25 cellular contexts compared by ENCODE assay signal in the genomic region with DNA sequence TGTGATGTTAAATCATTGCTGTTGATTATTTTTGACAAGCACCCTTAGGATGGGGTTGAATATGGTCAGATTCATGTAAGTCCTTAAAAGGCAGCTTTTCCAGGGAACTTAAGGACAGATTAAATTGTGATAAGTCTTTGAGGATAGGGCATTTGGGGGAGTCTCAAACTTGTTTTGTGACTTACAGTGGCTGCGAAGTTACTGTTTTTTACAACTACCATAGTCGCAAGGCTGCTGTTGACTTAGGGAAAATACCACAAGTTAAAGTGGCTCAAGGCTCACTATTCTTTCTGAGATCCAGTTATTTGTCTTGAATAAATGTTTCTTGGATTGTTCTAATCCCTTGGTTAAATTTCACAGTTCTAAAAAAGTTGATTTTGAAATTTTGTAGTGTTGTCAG. TPM values are rescaled to one million over a fixed set of nuclear protein-coding genes. Genes with fewer than 3 reads are reported as not detected.
A peak's percentile ranks its signal among the peaks of the same experiment; 100 is the strongest.
DNase-seq lines count a peak whose midpoint lies in the region; FAIRE-seq and TF ChIP-seq lines count a peak whose summit lies in the region.
"Had no signal": no experiment of that assay in that cellular context is flagged by ENCODE, and none has a peak within 500 bp of the region (broad histone marks: within the 10 kb centered on the region; RNA-seq: fewer than 3 reads in every experiment).

No MANE protein-coding gene starts in this region.

- no peak for DNase-seq in D721Med (ENCODE audit: insufficient read length, low spot score)
- peak; percentile 24 for DNase-seq in NCI-H526 treated with DMSO at 0.1 percent for 48 hours (lab: John Stamatoyannopoulos, UW)
- no peak for DNase-seq in endodermal cell
- DNase-seq in thyroid gland = peak in 1 of 2 donors; percentile 9
- DNase-seq in SKM-1 (lab: John Stamatoyannopoulos, UW; ENCODE audit: unreplicated experiment) = no peak
- no peak for DNase-seq in activated naive CD4-positive, alpha-beta T cell treated with anti-CD3 and anti-CD28 coated beads, Interleukin-2, amount 10 ng/mL, durations not matched to agents 7 days and 5 days
- DNase-seq in activated CD4-positive, alpha-beta T cell treated with anti-CD3 and anti-CD28 coated beads, Interleukin-2, amount 10 ng/mL, durations not matched to agents 24 days and 14 days = no peak
- DNase-seq: 8988T; ACHN; AML-193; BE2C; CD4-positive, alpha-beta T cell; CD8-positive, alpha-beta memory T cell; DMS53; DMS79 treated with DMSO at 0.1 percent for 48 hours; GF-D8; GOT3; HFFc6 had no signal

- H3K4me1 ChIP-seq in endodermal cell (ENCODE audit: control insufficient read depth, insufficient read depth, low read length) (no peaks in the 10 kb centered on the region), thyroid gland (peaks cover 7 to 9% of the 10 kb centered on the region in 2 donors)
- H3K4me1 ChIP-seq: BE2C; BLaER1 treated with 17β-estradiol and CSF1 and Interleukin-3, amounts not matched to agents 10 nM and 100 nM; HAP-1 had no signal

- WGBS in endodermal cell (ENCODE audit: insufficient coverage in 1 of 2, insufficient read length in 1 of 2), 2 experiments = 96% methylated on average over 2 of the region's 2 CpGs; no CpG with 5 or more reads in 1 of the 2 experiments
- 32 to 50% methylated on average over 2 of the region's 2 CpGs for WGBS in thyroid gland, 2 donors

- H3K27ac ChIP-seq in endodermal cell (ENCODE audit: low read depth, low read length) (no peak overlapping the region), thyroid gland (peak overlapping the region; percentile 6 to 17 (median 10))
- H3K27ac ChIP-seq: A549; BLaER1 treated with 17β-estradiol and CSF1 and Interleukin-3, amounts not matched to agents 10 nM and 100 nM had no signal

- H3K9me3 ChIP-seq in endodermal cell (ENCODE audit: control insufficient read depth, low read length) = no peaks in the 10 kb centered on the region
- no peaks in the 10 kb centered on the region for H3K9me3 ChIP-seq in thyroid gland
- H3K9me3 ChIP-seq: A549, BE2C, HAP-1 had no signal

- H3K27me3 Mint-ChIP-seq in endodermal cell (ENCODE audit: insufficient read depth) = no peaks in the 10 kb centered on the region
- no peaks in the 10 kb centered on the region for H3K27me3 Mint-ChIP-seq in activated naive CD4-positive, alpha-beta T cell treated with anti-CD3 and anti-CD28 coated beads, Interleukin-2, amount 10 ng/mL, durations not matched to agents 7 days and 5 days
- no peaks in the 10 kb centered on the region for H3K27me3 Mint-ChIP-seq in activated CD4-positive, alpha-beta T cell treated with anti-CD3 and anti-CD28 coated beads, Interleukin-2, amount 10 ng/mL, durations not matched to agents 24 days and 14 days
- H3K27me3 Mint-ChIP-seq: CD4-positive, alpha-beta T cell; CD8-positive, alpha-beta memory T cell had no signal

- peak; percentile 88 for FAIRE-seq in D721Med (lab: Jason Lieb, UNC)
- FAIRE-seq: A549, GM12891, GM18507, H54 had no signal

- H3K36me3 ChIP-seq in endodermal cell (ENCODE audit: control insufficient read depth, insufficient read depth, low read length) (peaks cover 69% of the 10 kb centered on the region), thyroid gland (no peaks in the 10 kb centered on the region)
- H3K36me3 ChIP-seq: BE2C, HAP-1 had no signal

- peaks cover 45% of the 10 kb centered on the region for H3K36me3 Mint-ChIP-seq in endodermal cell (ENCODE audit: low read depth)
- H3K36me3 Mint-ChIP-seq in activated naive CD4-positive, alpha-beta T cell treated with anti-CD3 and anti-CD28 coated beads, Interleukin-2, amount 10 ng/mL, durations not matched to agents 7 days and 5 days = peaks cover 24% of the 10 kb centered on the region
- H3K36me3 Mint-ChIP-seq in activated CD4-positive, alpha-beta T cell treated with anti-CD3 and anti-CD28 coated beads, Interleukin-2, amount 10 ng/mL, durations not matched to agents 24 days and 14 days (ENCODE audit: low read depth) = peaks cover 27% of the 10 kb centered on the region

- peak overlapping the region; percentile 32 for H3K27ac Mint-ChIP-seq in endodermal cell
- H3K27ac Mint-ChIP-seq in activated naive CD4-positive, alpha-beta T cell treated with anti-CD3 and anti-CD28 coated beads, Interleukin-2, amount 10 ng/mL, durations not matched to agents 7 days and 5 days = no peak overlapping the region
- no peak overlapping the region for H3K27ac Mint-ChIP-seq in activated CD4-positive, alpha-beta T cell treated with anti-CD3 and anti-CD28 coated beads, Interleukin-2, amount 10 ng/mL, durations not matched to agents 24 days and 14 days
- H3K27ac Mint-ChIP-seq: CD14-positive monocyte; CD4-positive, alpha-beta T cell; HFFc6 had no signal

- no peak for TF ChIP-seq POLR2A in thyroid gland (IDR thresholded peaks at IDR 0.05)

- H3K4me3 Mint-ChIP-seq in endodermal cell = no peak overlapping the region
- no peak overlapping the region for H3K4me3 Mint-ChIP-seq in activated naive CD4-positive, alpha-beta T cell treated with anti-CD3 and anti-CD28 coated beads, Interleukin-2, amount 10 ng/mL, durations not matched to agents 7 days and 5 days
- no peak overlapping the region for H3K4me3 Mint-ChIP-seq in activated CD4-positive, alpha-beta T cell treated with anti-CD3 and anti-CD28 coated beads, Interleukin-2, amount 10 ng/mL, durations not matched to agents 24 days and 14 days
- H3K4me3 Mint-ChIP-seq: CD14-positive monocyte; CD4-positive, alpha-beta T cell; CD8-positive, alpha-beta memory T cell; HFFc6 had no signal

- H3K9ac ChIP-seq in endodermal cell (ENCODE audit: extremely low read depth, low read length, poor library complexity, severe bottlenecking) = no peak overlapping the region
- H3K9ac ChIP-seq: BLaER1 treated with 17β-estradiol and CSF1 and Interleukin-3, amounts not matched to agents 10 nM and 100 nM had no signal

- H3K4me3 ChIP-seq in endodermal cell (ENCODE audit: low read length) (no peak overlapping the region), thyroid gland (replicated peaks in 1 of 3) (no peak overlapping the region)
- H3K4me3 ChIP-seq: A549; BLaER1 treated with 17β-estradiol and CSF1 and Interleukin-3, amounts not matched to agents 10 nM and 100 nM; HAP-1 had no signal

- peaks cover 14% of the 10 kb centered on the region for H3K4me1 Mint-ChIP-seq in endodermal cell
- H3K4me1 Mint-ChIP-seq in activated naive CD4-positive, alpha-beta T cell treated with anti-CD3 and anti-CD28 coated beads, Interleukin-2, amount 10 ng/mL, durations not matched to agents 7 days and 5 days = no peaks in the 10 kb centered on the region
- H3K4me1 Mint-ChIP-seq in activated CD4-positive, alpha-beta T cell treated with anti-CD3 and anti-CD28 coated beads, Interleukin-2, amount 10 ng/mL, durations not matched to agents 24 days and 14 days = peaks cover 6% of the 10 kb centered on the region
- H3K4me1 Mint-ChIP-seq: CD14-positive monocyte had no signal

- intact Hi-C loops in thyroid gland (cut with DNase I) = no loop called here
- intact Hi-C loops in activated CD4-positive, alpha-beta T cell treated with anti-CD3 and anti-CD28 coated beads, Interleukin-2, amount 10 ng/mL, durations not matched to agents 24 days and 14 days (cut with micrococcal nuclease) = no loop called here

- no peak for TF ChIP-seq CTCF in D721Med (IDR thresholded peaks at IDR 0.05; ENCODE audit: insufficient read depth, missing control alignments)
- TF ChIP-seq CTCF in endodermal cell (conservative IDR thresholded peaks at IDR 0.05) = no peak
- TF ChIP-seq CTCF in thyroid gland (IDR thresholded peaks at IDR 0.05) = no peak

- peaks cover 6% of the 10 kb centered on the region for H3K9me3 Mint-ChIP-seq in endodermal cell
- H3K9me3 Mint-ChIP-seq in activated naive CD4-positive, alpha-beta T cell treated with anti-CD3 and anti-CD28 coated beads, Interleukin-2, amount 10 ng/mL, durations not matched to agents 7 days and 5 days = no peaks in the 10 kb centered on the region
- H3K9me3 Mint-ChIP-seq in activated CD4-positive, alpha-beta T cell treated with anti-CD3 and anti-CD28 coated beads, Interleukin-2, amount 10 ng/mL, durations not matched to agents 24 days and 14 days = no peaks in the 10 kb centered on the region
- H3K9me3 Mint-ChIP-seq: CD4-positive, alpha-beta T cell; CD8-positive, alpha-beta memory T cell; HFFc6 had no signal

- H3K27me3 ChIP-seq in endodermal cell (ENCODE audit: control insufficient read depth, insufficient read depth, low read length, poor library complexity, severe bottlenecking) = no peaks in the 10 kb centered on the region
- H3K27me3 ChIP-seq in thyroid gland = no peaks in the 10 kb centered on the region
- H3K27me3 ChIP-seq: BE2C; BLaER1 treated with 17β-estradiol and CSF1 and Interleukin-3, amounts not matched to agents 10 nM and 100 nM had no signal

- CTCF ChIA-PET in activated naive CD4-positive, alpha-beta T cell treated with anti-CD3 and anti-CD28 coated beads, Interleukin-2, amount 10 ng/mL, durations not matched to agents 7 days and 5 days (lab: Charles Lee) = no interaction called here

RNA-seq across cellular contexts. Expression of a gene that starts 46.9 kb away (rescaled TPM):
- total RNA-seq in endodermal cell = 10 to 100 TPM; 30.7 to 42.5 TPM
- 34.8 TPM for polyA plus RNA-seq in endodermal cell (2013, experiment 1 of 2)
- polyA plus RNA-seq in endodermal cell (2013, experiment 2 of 2) = 38.0 TPM
- total RNA-seq in thyroid gland = 10 to 100 TPM; 16.2 to 40.1 (median 35.1) TPM
- 32.2 and 38.9 TPM in 2 replicates for total RNA-seq in activated CD4-positive, alpha-beta T cell treated with anti-CD3 and anti-CD28 coated beads, Interleukin-2, amount 10 ng/mL, durations not matched to agents 24 days and 14 days

RNA-seq across cellular contexts. Expression of a gene that starts 47.3 kb away (rescaled TPM):
- total RNA-seq in endodermal cell (10 to 100 TPM; 21.4 to 32.3 TPM), thyroid gland (10 to 100 TPM; 73.7 to 88.7 (median 79.2) TPM)
- polyA plus RNA-seq in endodermal cell (2013, experiment 1 of 2) = 14.5 TPM
- polyA plus RNA-seq in endodermal cell (2013, experiment 2 of 2) = 15.9 TPM
- 20.6 and 24.1 TPM in 2 replicates for total RNA-seq in activated CD4-positive, alpha-beta T cell treated with anti-CD3 and anti-CD28 coated beads, Interleukin-2, amount 10 ng/mL, durations not matched to agents 24 days and 14 days
